In the genomic region with DNA sequence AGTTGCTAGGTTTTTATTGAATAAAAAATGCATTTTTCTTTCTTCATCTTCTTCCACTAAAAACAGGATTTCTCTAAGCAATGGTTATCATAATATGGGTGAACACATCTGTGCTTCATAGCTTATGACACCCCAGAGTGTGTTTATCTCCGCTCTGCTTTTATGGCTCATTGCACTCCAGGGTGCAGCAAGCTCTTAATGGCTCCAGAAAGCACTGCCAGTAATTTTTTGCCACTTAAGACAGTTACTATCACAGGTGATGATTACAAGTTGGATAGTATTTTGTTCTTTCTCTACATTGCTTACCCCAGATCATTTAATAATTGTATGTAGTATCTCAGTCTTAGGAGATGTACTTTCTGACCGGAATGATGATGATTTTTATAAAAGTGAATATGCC, we compare ENCODE assay signal across 14 cellular contexts.
A peak's percentile ranks its signal among the peaks of the same experiment; 100 is the strongest.
DNase-seq lines count a peak whose midpoint lies in the region; TF ChIP-seq lines count a peak whose summit lies in the region.
"Had no signal": no experiment of that assay in that cellular context is flagged by ENCODE, and none has a peak within 500 bp of the region (broad histone marks: within the 10 kb centered on the region; RNA-seq: fewer than 3 reads in every experiment).

No MANE protein-coding gene starts in this region.

- no peaks in the 10 kb centered on the region for H3K4me1 ChIP-seq in MM.1S (ENCODE audit: low read length)
- H3K4me1 ChIP-seq: BLaER1, Peyer's patch, SJSA1 had no signal

- peak; percentile 69 for TF ChIP-seq EP300 in neural cell (conservative IDR thresholded peaks at IDR 0.05; ENCODE audit: poor library complexity, severe bottlenecking)

- no peaks in the 10 kb centered on the region for H4K20me1 ChIP-seq in neural cell (ENCODE audit: insufficient read depth)
- H4K20me1 ChIP-seq in MM.1S (ENCODE audit: insufficient read depth, low read length) = no peaks in the 10 kb centered on the region
- H4K20me1 ChIP-seq: BLaER1 had no signal

- no peak overlapping the region for H3K9ac ChIP-seq in neural cell (ENCODE audit: low read length)
- no peak overlapping the region for H3K9ac ChIP-seq in MM.1S (ENCODE audit: low read length)
- H3K9ac ChIP-seq: BLaER1 had no signal

- H3K4me3 ChIP-seq in neural cell (ENCODE audit: low read length) (no peak overlapping the region), MM.1S (ENCODE audit: low read length) (no peak overlapping the region)
- H3K4me3 ChIP-seq: BLaER1, Peyer's patch, SJSA1 had no signal

- H3K36me3 ChIP-seq in neural cell (ENCODE audit: insufficient read depth, low read length) (no peaks in the 10 kb centered on the region), MM.1S (replicated peaks; ENCODE audit: insufficient read depth, low read length) (no peaks in the 10 kb centered on the region)
- H3K36me3 ChIP-seq: BLaER1, Peyer's patch, SJSA1 had no signal

- H2AFZ ChIP-seq in neural cell (ENCODE audit: low read depth, low read length) (no peak overlapping the region), MM.1S (ENCODE audit: low read length) (no peak overlapping the region)

- H3K9me2 ChIP-seq in neural cell (ENCODE audit: insufficient read depth, low read length) (no peaks in the 10 kb centered on the region), MM.1S (replicated peaks; ENCODE audit: insufficient read depth, low read length) (no peaks in the 10 kb centered on the region)

- TF ChIP-seq RAD21 in neural cell (conservative IDR thresholded peaks at IDR 0.05) = no peak

- no peak overlapping the region for H3K4me2 ChIP-seq in neural cell (ENCODE audit: low read length)
- H3K4me2 ChIP-seq in MM.1S (ENCODE audit: low read depth, low read length) = no peak overlapping the region
- H3K4me2 ChIP-seq: BLaER1 had no signal

- H3K79me2 ChIP-seq in neural cell (replicated peaks; ENCODE audit: insufficient read depth, low read length) (no peaks in the 10 kb centered on the region), MM.1S (ENCODE audit: low read length) (no peaks in the 10 kb centered on the region)

- H3K27ac ChIP-seq in neural cell (ENCODE audit: low read length) (peak overlapping the region; percentile 15), MM.1S (ENCODE audit: low read length) (no peak overlapping the region)
- H3K27ac ChIP-seq: BLaER1, Peyer's patch, SJSA1 had no signal

- H3K9me3 ChIP-seq in neural cell (ENCODE audit: low read length) (no peaks in the 10 kb centered on the region), MM.1S (replicated peaks; ENCODE audit: insufficient read depth, low read length) (0 out of 2 replicates have a peak, but pooled peaks cover 3% of the 10 kb centered on the region)
- H3K9me3 ChIP-seq: BLaER1, Peyer's patch, SJSA1 had no signal

- no peaks in the 10 kb centered on the region for H3F3A ChIP-seq in neural cell (ENCODE audit: insufficient read depth, low read length, poor library complexity, severe bottlenecking)
- H3F3A ChIP-seq in MM.1S (ENCODE audit: insufficient read depth, low read length) = no peaks in the 10 kb centered on the region

- H3K27me3 ChIP-seq in neural cell (ENCODE audit: insufficient read depth, low read depth, low read length) (no peaks in the 10 kb centered on the region), MM.1S (replicated peaks; ENCODE audit: insufficient read depth, low read length) (no peaks in the 10 kb centered on the region)
- H3K27me3 ChIP-seq: BLaER1, Peyer's patch, SJSA1 had no signal

- DNase-seq in NCI-H510A treated with DMSO at 0.1 percent for 48 hours (lab: John Stamatoyannopoulos, UW) = peak; percentile 62
- DNase-seq in NCI-H510A (lab: John Stamatoyannopoulos, UW) = no peak
- DNase-seq in NCI-H146 treated with DMSO at 0.1 percent for 48 hours (lab: John Stamatoyannopoulos, UW; ENCODE audit: unreplicated experiment) = peak; percentile 71
- peak; percentile 17 for DNase-seq in NCI-H345 treated with DMSO at 0.1 percent for 48 hours (lab: John Stamatoyannopoulos, UW; ENCODE audit: unreplicated experiment)
- no peak for DNase-seq in MM.1S
- no peak for DNase-seq in posterior vena cava (ENCODE audit: low spot score)
- DNase-seq in HPDE6-E6E7 (ENCODE audit: extremely low spot score) = no peak
- DNase-seq: CD8-positive, alpha-beta memory T cell; GOT3; Kasumi-1; Peyer's patch had no signal

- TF ChIP-seq CTCF in neural cell (IDR thresholded peaks at IDR 0.05; ENCODE audit: poor library complexity, severe bottlenecking) = peak; percentile 10
- no peak for TF ChIP-seq CTCF in MM.1S (IDR thresholded peaks at IDR 0.05; ENCODE audit: low read length)

- intact Hi-C loops in posterior vena cava (cut with DNase I) = no loop called here

TF ChIP-seq in neural cell, 6 proteins besides CTCF, POLR2A, EP300 and RAD21:
- TF ChIP-seq, protein P1, sequence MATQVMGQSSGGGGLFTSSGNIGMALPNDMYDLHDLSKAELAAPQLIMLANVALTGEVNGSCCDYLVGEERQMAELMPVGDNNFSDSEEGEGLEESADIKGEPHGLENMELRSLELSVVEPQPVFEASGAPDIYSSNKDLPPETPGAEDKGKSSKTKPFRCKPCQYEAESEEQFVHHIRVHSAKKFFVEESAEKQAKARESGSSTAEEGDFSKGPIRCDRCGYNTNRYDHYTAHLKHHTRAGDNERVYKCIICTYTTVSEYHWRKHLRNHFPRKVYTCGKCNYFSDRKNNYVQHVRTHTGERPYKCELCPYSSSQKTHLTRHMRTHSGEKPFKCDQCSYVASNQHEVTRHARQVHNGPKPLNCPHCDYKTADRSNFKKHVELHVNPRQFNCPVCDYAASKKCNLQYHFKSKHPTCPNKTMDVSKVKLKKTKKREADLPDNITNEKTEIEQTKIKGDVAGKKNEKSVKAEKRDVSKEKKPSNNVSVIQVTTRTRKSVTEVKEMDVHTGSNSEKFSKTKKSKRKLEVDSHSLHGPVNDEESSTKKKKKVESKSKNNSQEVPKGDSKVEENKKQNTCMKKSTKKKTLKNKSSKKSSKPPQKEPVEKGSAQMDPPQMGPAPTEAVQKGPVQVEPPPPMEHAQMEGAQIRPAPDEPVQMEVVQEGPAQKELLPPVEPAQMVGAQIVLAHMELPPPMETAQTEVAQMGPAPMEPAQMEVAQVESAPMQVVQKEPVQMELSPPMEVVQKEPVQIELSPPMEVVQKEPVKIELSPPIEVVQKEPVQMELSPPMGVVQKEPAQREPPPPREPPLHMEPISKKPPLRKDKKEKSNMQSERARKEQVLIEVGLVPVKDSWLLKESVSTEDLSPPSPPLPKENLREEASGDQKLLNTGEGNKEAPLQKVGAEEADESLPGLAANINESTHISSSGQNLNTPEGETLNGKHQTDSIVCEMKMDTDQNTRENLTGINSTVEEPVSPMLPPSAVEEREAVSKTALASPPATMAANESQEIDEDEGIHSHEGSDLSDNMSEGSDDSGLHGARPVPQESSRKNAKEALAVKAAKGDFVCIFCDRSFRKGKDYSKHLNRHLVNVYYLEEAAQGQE (IDR thresholded peaks at IDR 0.05; ENCODE audit: borderline replicate concordance) = peak; percentile 63
- TF ChIP-seq EZH2 (IDR thresholded peaks at IDR 0.05; ENCODE audit: borderline replicate concordance, insufficient read depth, low read length, poor library complexity, severe bottlenecking) = no peak
- TF ChIP-seq POLR2AphosphoS5 (IDR thresholded peaks at IDR 0.05) = peak; percentile 96

Comparison
In these comparisons a context has a peak if more than half of its experiments do, and no peak if none do; other contexts are left out.
1. DNase-seq: peak in NCI-H510A treated with DMSO at 0.1 percent for 48 hours (single experiment), NCI-H146 treated with DMSO at 0.1 percent for 48 hours (single experiment) and NCI-H345 treated with DMSO at 0.1 percent for 48 hours (single experiment); none in NCI-H510A (single experiment), MM.1S (single experiment), posterior vena cava (single experiment) and HPDE6-E6E7 (single experiment).